Comparison of ENCODE assay signal across 1 cellular context in genomic region chr1:154320882-154321608, GRCh38.
TF ChIP-seq lines count a peak whose summit lies in the region.

A gene with protein sequence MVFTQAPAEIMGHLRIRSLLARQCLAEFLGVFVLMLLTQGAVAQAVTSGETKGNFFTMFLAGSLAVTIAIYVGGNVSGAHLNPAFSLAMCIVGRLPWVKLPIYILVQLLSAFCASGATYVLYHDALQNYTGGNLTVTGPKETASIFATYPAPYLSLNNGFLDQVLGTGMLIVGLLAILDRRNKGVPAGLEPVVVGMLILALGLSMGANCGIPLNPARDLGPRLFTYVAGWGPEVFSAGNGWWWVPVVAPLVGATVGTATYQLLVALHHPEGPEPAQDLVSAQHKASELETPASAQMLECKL (plus strand): TSS chr1:154321093. CDS start chr1:154321156, 63 bp downstream.

TF ChIP-seq in GM23338, 12 proteins besides CTCF, POLR2A, EP300 and RAD21 (continued from another document):
- TF ChIP-seq ZNF462 (CRISPR knock-in tag; IDR thresholded peaks at IDR 0.05) (no peak), ZNF331 (CRISPR knock-in tag; IDR thresholded peaks at IDR 0.05; ENCODE audit: low read depth) (no peak), EZH2 (IDR thresholded peaks at IDR 0.05; ENCODE audit: low read depth, unreplicated experiment) (no peak), JUNB (IDR thresholded peaks at IDR 0.05; ENCODE audit: unreplicated experiment) (no peak)
- TF ChIP-seq, protein P1, sequence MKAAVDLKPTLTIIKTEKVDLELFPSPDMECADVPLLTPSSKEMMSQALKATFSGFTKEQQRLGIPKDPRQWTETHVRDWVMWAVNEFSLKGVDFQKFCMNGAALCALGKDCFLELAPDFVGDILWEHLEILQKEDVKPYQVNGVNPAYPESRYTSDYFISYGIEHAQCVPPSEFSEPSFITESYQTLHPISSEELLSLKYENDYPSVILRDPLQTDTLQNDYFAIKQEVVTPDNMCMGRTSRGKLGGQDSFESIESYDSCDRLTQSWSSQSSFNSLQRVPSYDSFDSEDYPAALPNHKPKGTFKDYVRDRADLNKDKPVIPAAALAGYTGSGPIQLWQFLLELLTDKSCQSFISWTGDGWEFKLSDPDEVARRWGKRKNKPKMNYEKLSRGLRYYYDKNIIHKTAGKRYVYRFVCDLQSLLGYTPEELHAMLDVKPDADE (IDR thresholded peaks at IDR 0.05) = no peak
- TF ChIP-seq, protein P2, sequence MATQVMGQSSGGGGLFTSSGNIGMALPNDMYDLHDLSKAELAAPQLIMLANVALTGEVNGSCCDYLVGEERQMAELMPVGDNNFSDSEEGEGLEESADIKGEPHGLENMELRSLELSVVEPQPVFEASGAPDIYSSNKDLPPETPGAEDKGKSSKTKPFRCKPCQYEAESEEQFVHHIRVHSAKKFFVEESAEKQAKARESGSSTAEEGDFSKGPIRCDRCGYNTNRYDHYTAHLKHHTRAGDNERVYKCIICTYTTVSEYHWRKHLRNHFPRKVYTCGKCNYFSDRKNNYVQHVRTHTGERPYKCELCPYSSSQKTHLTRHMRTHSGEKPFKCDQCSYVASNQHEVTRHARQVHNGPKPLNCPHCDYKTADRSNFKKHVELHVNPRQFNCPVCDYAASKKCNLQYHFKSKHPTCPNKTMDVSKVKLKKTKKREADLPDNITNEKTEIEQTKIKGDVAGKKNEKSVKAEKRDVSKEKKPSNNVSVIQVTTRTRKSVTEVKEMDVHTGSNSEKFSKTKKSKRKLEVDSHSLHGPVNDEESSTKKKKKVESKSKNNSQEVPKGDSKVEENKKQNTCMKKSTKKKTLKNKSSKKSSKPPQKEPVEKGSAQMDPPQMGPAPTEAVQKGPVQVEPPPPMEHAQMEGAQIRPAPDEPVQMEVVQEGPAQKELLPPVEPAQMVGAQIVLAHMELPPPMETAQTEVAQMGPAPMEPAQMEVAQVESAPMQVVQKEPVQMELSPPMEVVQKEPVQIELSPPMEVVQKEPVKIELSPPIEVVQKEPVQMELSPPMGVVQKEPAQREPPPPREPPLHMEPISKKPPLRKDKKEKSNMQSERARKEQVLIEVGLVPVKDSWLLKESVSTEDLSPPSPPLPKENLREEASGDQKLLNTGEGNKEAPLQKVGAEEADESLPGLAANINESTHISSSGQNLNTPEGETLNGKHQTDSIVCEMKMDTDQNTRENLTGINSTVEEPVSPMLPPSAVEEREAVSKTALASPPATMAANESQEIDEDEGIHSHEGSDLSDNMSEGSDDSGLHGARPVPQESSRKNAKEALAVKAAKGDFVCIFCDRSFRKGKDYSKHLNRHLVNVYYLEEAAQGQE (IDR thresholded peaks at IDR 0.05; ENCODE audit: unreplicated experiment) = no peak
